9 cellular contexts compared by ENCODE assay signal in genomic region chr7:7662527-7662926, GRCh38.
DNase-seq lines count a peak whose midpoint lies in the region; ATAC-seq and TF ChIP-seq lines count a peak whose summit lies in the region.
"Had no signal": no experiment of that assay in that cellular context is flagged by ENCODE, and none has a peak within 500 bp of the region (broad histone marks: within the 10 kb centered on the region; RNA-seq: fewer than 3 reads in every experiment).

No MANE protein-coding gene starts in this region.

- peak; percentile 18 for TF ChIP-seq CTCF in cardiac fibroblast (IDR thresholded peaks at IDR 0.05; ENCODE audit: low read depth, low read length)
- TF ChIP-seq CTCF in nephron progenitor cell (IDR thresholded peaks at IDR 0.05), result peak; percentile 26

- DNase-seq in DMS 273 (lab: John Stamatoyannopoulos, UW; ENCODE audit: unreplicated experiment), result peak; percentile 70
- no peak for DNase-seq in DMS 273 treated with DMSO at 0.1 percent for 48 hours (lab: John Stamatoyannopoulos, UW)
- peak; percentile 28 for DNase-seq in NCI-H748 treated with DMSO at 0.1 percent for 48 hours (lab: John Stamatoyannopoulos, UW)
- DNase-seq in cardiac fibroblast (ENCODE audit: low read depth in 2 of 2), result peak in 1 of 2 donors; percentile 23
- no peak for DNase-seq in nephron progenitor cell
- no peak for DNase-seq in GDM1 (lab: John Stamatoyannopoulos, UW)
- DNase-seq in central memory CD4-positive, alpha-beta T cell, result no peak
- DNase-seq: sigmoid colon had no signal

- H3K9me3 Mint-ChIP-seq in nephron progenitor cell, result peaks cover 39% of the 10 kb centered on the region

- H3K4me3 ChIP-seq in cardiac fibroblast (replicated peaks in 1 of 2; ENCODE audit: low read depth in 2 of 2, low read length in 2 of 2), result no peak overlapping the region
- H3K4me3 ChIP-seq: sigmoid colon had no signal

- peaks cover 22% of the 10 kb centered on the region for H3K4me1 Mint-ChIP-seq in nephron progenitor cell

- H3K27me3 Mint-ChIP-seq in nephron progenitor cell (ENCODE audit: low read depth, poor library complexity), result no peaks in the 10 kb centered on the region

- H3K27ac Mint-ChIP-seq in nephron progenitor cell, result no peak overlapping the region

- H3K4me3 Mint-ChIP-seq in nephron progenitor cell, result no peak overlapping the region

- no peak for ATAC-seq in HG03139 (IDR thresholded peaks at IDR 0.05; ENCODE audit: unreplicated experiment)

- peaks cover 36% of the 10 kb centered on the region for H3K36me3 Mint-ChIP-seq in nephron progenitor cell (ENCODE audit: low read depth)

Comparison
In these comparisons a context has a peak if more than half of its experiments do, and no peak if none do; other contexts are left out.
1. DNase-seq: peak in DMS 273 (single experiment) and NCI-H748 treated with DMSO at 0.1 percent for 48 hours (single experiment); none in DMS 273 treated with DMSO at 0.1 percent for 48 hours (single experiment), nephron progenitor cell (single experiment), GDM1 (single experiment) and central memory CD4-positive, alpha-beta T cell (single experiment).